Comparison of ENCODE assay signal across 22 cellular contexts in the genomic region with DNA sequence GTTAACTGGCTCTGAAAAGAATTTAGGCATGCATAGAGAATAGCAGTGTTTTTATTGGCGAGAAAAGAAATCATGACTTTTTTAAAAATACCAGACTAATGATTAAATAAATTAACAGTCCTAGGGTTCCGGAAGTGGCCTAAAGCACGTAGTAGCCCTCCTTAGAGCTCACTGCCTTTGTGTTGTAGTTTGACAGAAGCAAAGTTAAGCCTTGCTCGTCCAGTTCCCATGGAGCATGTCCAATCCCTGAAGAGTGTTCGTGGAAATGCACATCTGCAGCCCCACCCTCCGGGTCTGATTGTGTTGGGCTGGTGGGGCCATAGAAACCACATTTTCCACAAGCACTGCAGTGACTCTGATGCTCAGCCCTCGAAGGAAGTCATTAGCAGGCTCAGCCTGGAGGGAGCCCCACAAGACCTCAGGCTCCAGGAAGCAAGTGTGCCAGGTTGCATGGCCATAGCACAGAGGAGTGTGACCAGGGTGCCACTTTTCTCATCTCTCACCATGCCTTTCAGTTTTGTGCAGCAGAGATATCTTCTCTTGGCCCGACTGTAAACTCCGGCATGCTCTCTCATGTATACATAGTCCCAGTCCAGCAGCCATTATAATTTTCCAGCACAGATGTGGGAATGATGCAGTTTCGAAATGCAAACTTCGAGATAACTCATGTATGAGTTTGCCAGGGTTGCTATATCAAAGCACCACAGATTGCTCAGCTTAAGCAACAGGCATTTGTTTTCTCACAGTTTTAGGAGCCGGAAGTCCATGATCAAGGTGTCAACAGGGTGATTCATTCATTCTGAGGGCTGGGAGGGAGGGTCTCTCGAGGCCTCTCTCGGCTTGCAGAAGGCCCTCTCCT.
DNase-seq lines count a peak whose midpoint lies in the region; ATAC-seq, FAIRE-seq and TF ChIP-seq lines count a peak whose summit lies in the region.
"Had no signal": no experiment of that assay in that cellular context is flagged by ENCODE, and none has a peak within 500 bp of the region (broad histone marks: within the 10 kb centered on the region; RNA-seq: fewer than 3 reads in every experiment).

No MANE protein-coding gene starts in this region.

- H3K27me3 Mint-ChIP-seq in activated naive CD4-positive, alpha-beta T cell treated with anti-CD3 and anti-CD28 coated beads, Interleukin-2, amount 10 ng/mL, durations not matched to agents 7 days and 5 days, result peaks cover 3% of the 10 kb centered on the region
- H3K27me3 Mint-ChIP-seq in H9 (ENCODE audit: low read depth), result no peaks in the 10 kb centered on the region; the same call in none of the 2 replicates
- H3K27me3 Mint-ChIP-seq: CD4-positive, CD25-positive, alpha-beta regulatory T cell had no signal

- H3K23ac ChIP-seq in H9 (ENCODE audit: insufficient read length, low read depth, low read length), result no peak overlapping the region

- H3K9me3 ChIP-seq in HepG2 (ENCODE audit: low read length) (peaks cover 16% of the 10 kb centered on the region), H9 (ENCODE audit: control insufficient read depth, low read depth, low read length) (no peaks in the 10 kb centered on the region)
- H3K9me3 ChIP-seq: mucosa of descending colon, upper lobe of left lung had no signal

- H3K27me3 ChIP-seq in bronchial epithelial cell (ENCODE audit: control insufficient read depth, insufficient read depth, low read length), result no peaks in the 10 kb centered on the region
- no peaks in the 10 kb centered on the region for H3K27me3 ChIP-seq in HepG2 (ENCODE audit: control insufficient read depth in 1 of 2, insufficient read depth in 2 of 2, low read length in 2 of 2)
- no peaks in the 10 kb centered on the region for H3K27me3 ChIP-seq in H9 (ENCODE audit: insufficient read depth, low read length)
- H3K27me3 ChIP-seq: upper lobe of left lung had no signal

- no peak for TF ChIP-seq RAD21 in HepG2 (CRISPR knock-in tag; IDR thresholded peaks at IDR 0.05)

- no peaks in the 10 kb centered on the region for H3K4me1 Mint-ChIP-seq in activated naive CD4-positive, alpha-beta T cell treated with anti-CD3 and anti-CD28 coated beads, Interleukin-2, amount 10 ng/mL, durations not matched to agents 7 days and 5 days
- peaks cover 5 to 11% of the 10 kb centered on the region in 2 experiments for H3K4me1 Mint-ChIP-seq in H9
- H3K4me1 Mint-ChIP-seq: activated T-helper 17 cell treated with anti-CD3 and anti-CD28 coated beads, Interleukin-2, amount 50 U/mL, for 72 hours; CD4-positive, CD25-positive, alpha-beta regulatory T cell; immature natural killer cell had no signal

- peak in 1 of 2 experiments; percentile 88; a peak in 2 of 4 replicates for TF ChIP-seq EP300 in HepG2 (IDR thresholded peaks at IDR 0.05; ENCODE audit: low read depth in 2 of 2, low read length in 2 of 2)
- TF ChIP-seq EP300 in HepG2 (CRISPR knock-in tag; IDR thresholded peaks at IDR 0.05; ENCODE audit: borderline replicate concordance), result 0 out of 2 replicates have a peak, but pooled peaks have one; percentile 31

- FAIRE-seq in bronchial epithelial cell (lab: Jason Lieb, UNC), result peak; percentile 94
- FAIRE-seq in HepG2 (lab: Jason Lieb, UNC), result peak; percentile 76

- H3K79me2 ChIP-seq in HepG2 (ENCODE audit: insufficient read depth, low read length), result no peaks in the 10 kb centered on the region
- no peaks in the 10 kb centered on the region for H3K79me2 ChIP-seq in H9 (ENCODE audit: insufficient read depth, low read length)

- no TSS peak for BruUV-seq in HepG2 (replicated peaks; lab: Mats Ljungman, UMichigan)

- H2AK5ac ChIP-seq in H9 (ENCODE audit: insufficient read length, low read length), result no peak overlapping the region

- H2AFZ ChIP-seq in HepG2 (ENCODE audit: low read length) (peak overlapping the region; percentile 24), H9 (ENCODE audit: low read length) (no peak overlapping the region)

- no peak overlapping the region for H4K91ac ChIP-seq in H9 (ENCODE audit: insufficient read length, low read depth, low read length)

- DNase-seq in AG09309 (ENCODE audit: low read depth), result peak; percentile 33
- peak; percentile 24 for DNase-seq in H4 (ENCODE audit: low spot score)
- peak; percentile 25 for DNase-seq in bronchial epithelial cell (ENCODE audit: low read depth)
- DNase-seq in HepG2 (ENCODE audit: low spot score), result peak; percentile 86
- no peak for DNase-seq in SKM-1 treated with dmso at 0.1 percent for 144 hours (lab: John Stamatoyannopoulos, UW; ENCODE audit: unreplicated experiment)
- no peak for DNase-seq in activated naive CD4-positive, alpha-beta T cell treated with anti-CD3 and anti-CD28 coated beads, Interleukin-2, amount 10 ng/mL, durations not matched to agents 7 days and 5 days
- no peak for DNase-seq in H9
- DNase-seq in NCI-H2196 treated with DMSO at 0.1 percent for 48 hours (lab: John Stamatoyannopoulos, UW; ENCODE audit: unreplicated experiment), result no peak
- DNase-seq: activated CD8-positive, alpha-beta memory T cell treated with anti-CD3 and anti-CD28 coated beads for 24 hours; anterior cingulate cortex; CD4-positive, CD25-positive, alpha-beta regulatory T cell; foreskin melanocyte; GDM1; immature natural killer cell; mucosa of descending colon; NCI-H187 treated with DMSO at 0.1 percent for 48 hours; NCI-H524 treated with DMSO at 0.1 percent for 48 hours; occipital lobe; OCI-M1; SK-N-SH; upper lobe of left lung had no signal

- no peak overlapping the region for H3K4ac ChIP-seq in H9 (ENCODE audit: low read depth, low read length)

- H3K14ac ChIP-seq in H9 (ENCODE audit: insufficient read depth, low read length), result no peak overlapping the region

- H3T11ph ChIP-seq in H9 (ENCODE audit: low read length), result no peak overlapping the region

- H2BK15ac ChIP-seq in H9 (ENCODE audit: low read depth, low read length), result no peak overlapping the region

- WGBS in HepG2 (ENCODE audit: low lambda C conversion rate), result 52% methylated on average over 13 of the region's 14 CpGs
- WGBS in H9 (ENCODE audit: extremely low coverage, insufficient read length, low lambda C conversion rate), result no CpG with 5 or more reads among the region's 14 CpGs

- no peak for TF ChIP-seq CTCF in AG09309 (IDR thresholded peaks at IDR 0.05; ENCODE audit: control insufficient read depth, insufficient read depth, low read depth, low read length, missing control alignments)
- TF ChIP-seq CTCF in bronchial epithelial cell (IDR thresholded peaks at IDR 0.05; ENCODE audit: insufficient read depth, low read length, severe bottlenecking), result no peak
- no peak for TF ChIP-seq CTCF in HepG2 (CRISPR knock-in tag; IDR thresholded peaks at IDR 0.05)
- TF ChIP-seq CTCF in H9 (conservative IDR thresholded peaks at IDR 0.05), result no peak

- no peaks in the 10 kb centered on the region for H3K23me2 ChIP-seq in H9 (ENCODE audit: insufficient read length, low read depth, low read length, poor library complexity, severe bottlenecking)

- H3K56ac ChIP-seq in H9 (ENCODE audit: insufficient read length, low read depth, low read length), result no peak overlapping the region

- no peaks in the 10 kb centered on the region for H3K79me1 ChIP-seq in H9 (ENCODE audit: insufficient read depth, low read depth, low read length, poor library complexity, severe bottlenecking)

- no peak overlapping the region for H4K8ac ChIP-seq in H9 (replicated peaks; ENCODE audit: insufficient read length, low read depth, low read length)

- H3K27ac ChIP-seq in HepG2 (ENCODE audit: extremely low read length, insufficient read depth, low read length) (no peak overlapping the region), H9 (ENCODE audit: insufficient read length, low read depth, low read length) (no peak overlapping the region)
- H3K27ac ChIP-seq: upper lobe of left lung had no signal

- ATAC-seq in HepG2, result peak; percentile 91
- ATAC-seq: activated T-helper 17 cell treated with anti-CD3 and anti-CD28 coated beads, Interleukin-2, amount 50 U/mL, for 72 hours; mucosa of descending colon had no signal

- H3K27ac Mint-ChIP-seq in activated naive CD4-positive, alpha-beta T cell treated with anti-CD3 and anti-CD28 coated beads, Interleukin-2, amount 10 ng/mL, durations not matched to agents 7 days and 5 days, result no peak overlapping the region
- no peak overlapping the region for H3K27ac Mint-ChIP-seq in H9
- H3K27ac Mint-ChIP-seq: activated T-helper 17 cell treated with anti-CD3 and anti-CD28 coated beads, Interleukin-2, amount 50 U/mL, for 72 hours; CD4-positive, CD25-positive, alpha-beta regulatory T cell; immature natural killer cell had no signal

- no peak overlapping the region for H2BK20ac ChIP-seq in H9 (ENCODE audit: low read depth, low read length, poor library complexity, severe bottlenecking)

- no peak overlapping the region for H2BK120ac ChIP-seq in H9 (ENCODE audit: low read depth, low read length, poor library complexity, severe bottlenecking)

- no peak overlapping the region for H4K5ac ChIP-seq in H9 (ENCODE audit: insufficient read length, low read depth, low read length)

- no peak overlapping the region for H3K4me3 ChIP-seq in AG09309 (ENCODE audit: control insufficient read depth, low read depth, low read length)
- no peak overlapping the region for H3K4me3 ChIP-seq in bronchial epithelial cell (ENCODE audit: low read depth, low read length)
- H3K4me3 ChIP-seq in HepG2 (replicated peaks in 1 of 3; ENCODE audit: insufficient read depth in 1 of 3, low read depth in 2 of 3, low read length in 3 of 3), result no peak overlapping the region; a peak in 1 of 6 replicates
- H3K4me3 ChIP-seq: mucosa of descending colon, upper lobe of left lung had no signal

- H3K4me1 ChIP-seq in HepG2 (ENCODE audit: insufficient read depth, low read length) (peaks cover 49% of the 10 kb centered on the region), H9 (ENCODE audit: insufficient read depth, low read length) (no peaks in the 10 kb centered on the region)
- H3K4me1 ChIP-seq: upper lobe of left lung had no signal

- H3K4me2 ChIP-seq in HepG2 (ENCODE audit: low read depth, low read length), result peak overlapping the region; percentile 52
- no peak overlapping the region for H3K4me2 ChIP-seq in H9 (ENCODE audit: insufficient read depth, insufficient read length, low read length)
- H3K4me2 ChIP-seq: SK-N-SH had no signal

- H4K20me1 ChIP-seq in HepG2 (ENCODE audit: insufficient read depth, low read length), result no peaks in the 10 kb centered on the region
- H4K20me1 ChIP-seq in H9 (ENCODE audit: control insufficient read depth, insufficient read depth, insufficient read length), result no peaks in the 10 kb centered on the region

- CTCF ChIA-PET in HepG2 (lab: Yijun Ruan, JAX; ENCODE audit: low intra/inter-chr PET ratio, low total read pairs), result no interaction called here
- CTCF ChIA-PET in activated naive CD4-positive, alpha-beta T cell treated with anti-CD3 and anti-CD28 coated beads, Interleukin-2, amount 10 ng/mL, durations not matched to agents 7 days and 5 days (lab: Charles Lee), result no interaction called here

- no peak for TF ChIP-seq POLR2A in HepG2 (IDR thresholded peaks at IDR 0.05; ENCODE audit: insufficient read depth in 1 of 2, low read depth in 2 of 2, low read length in 2 of 2)

- no peaks in the 10 kb centered on the region for H3K9me3 Mint-ChIP-seq in activated naive CD4-positive, alpha-beta T cell treated with anti-CD3 and anti-CD28 coated beads, Interleukin-2, amount 10 ng/mL, durations not matched to agents 7 days and 5 days
- H3K9me3 Mint-ChIP-seq in H9, result peaks cover 14 to 20% of the 10 kb centered on the region in 2 experiments
- H3K9me3 Mint-ChIP-seq: activated T-helper 17 cell treated with anti-CD3 and anti-CD28 coated beads, Interleukin-2, amount 50 U/mL, for 72 hours; immature natural killer cell had no signal

- no peak overlapping the region for H3K18ac ChIP-seq in H9 (ENCODE audit: insufficient read length, low read depth, low read length)

- no peak overlapping the region for H2BK12ac ChIP-seq in H9 (ENCODE audit: insufficient read length, low read depth, low read length)

- POLR2A ChIA-PET in HepG2 (lab: Yijun Ruan, JAX), result interaction anchor here (1.0 to 1.5 kb wide), 3 partner anchors 69 to 86 kb away, joined by 3 to 5 read pairs (median 4); no protein-coding TSS in a partner anchor

- H2BK5ac ChIP-seq in H9 (ENCODE audit: insufficient read length, low read length), result no peak overlapping the region

- H3K4me3 Mint-ChIP-seq in activated naive CD4-positive, alpha-beta T cell treated with anti-CD3 and anti-CD28 coated beads, Interleukin-2, amount 10 ng/mL, durations not matched to agents 7 days and 5 days, result no peak overlapping the region
- H3K4me3 Mint-ChIP-seq in H9, result no peak overlapping the region; a peak in 1 of 5 replicates
- H3K4me3 Mint-ChIP-seq: activated T-helper 17 cell treated with anti-CD3 and anti-CD28 coated beads, Interleukin-2, amount 50 U/mL, for 72 hours; CD4-positive, CD25-positive, alpha-beta regulatory T cell; immature natural killer cell had no signal

- no peaks in the 10 kb centered on the region for H3K36me3 ChIP-seq in bronchial epithelial cell (ENCODE audit: control insufficient read depth, insufficient read depth, low read length)
- H3K36me3 ChIP-seq in HepG2 (replicated peaks in 1 of 2; ENCODE audit: control insufficient read depth in 1 of 2, insufficient read depth in 2 of 2, low read length in 2 of 2), result no peaks in the 10 kb centered on the region
- H3K36me3 ChIP-seq: upper lobe of left lung had no signal

- intact Hi-C loops in HepG2 (cut with micrococcal nuclease; ENCODE audit: unreplicated experiment), result no loop called here

- H3K9ac ChIP-seq in HepG2 (ENCODE audit: insufficient read depth, low read depth, low read length) (no peak overlapping the region), H9 (ENCODE audit: extremely low read depth, insufficient read length, low read length) (no peak overlapping the region)
- H3K9ac ChIP-seq: SK-N-SH had no signal

- no peaks in the 10 kb centered on the region for H3K36me3 Mint-ChIP-seq in activated naive CD4-positive, alpha-beta T cell treated with anti-CD3 and anti-CD28 coated beads, Interleukin-2, amount 10 ng/mL, durations not matched to agents 7 days and 5 days
- peaks cover 0 to 23% (median 0%) of the 10 kb centered on the region in 3 experiments; a peak in 4 of 7 replicates for H3K36me3 Mint-ChIP-seq in H9 (ENCODE audit: insufficient read depth in 1 of 3, low read depth in 3 of 3)
- H3K36me3 Mint-ChIP-seq: CD4-positive, CD25-positive, alpha-beta regulatory T cell; immature natural killer cell had no signal

- in situ Hi-C loops in HepG2 (cut with HindIII; ENCODE audit: extremely low pct_ligation_motif_present, low pct_unique_long_range_greater_than_20kb), result no loop called here

Comparison
In these comparisons a context has a peak if more than half of its experiments do, and no peak if none do; other contexts are left out.
1. DNase-seq: peak in AG09309 (single experiment), H4 (single experiment), bronchial epithelial cell (single experiment) and HepG2 (single experiment); none in SKM-1 treated with dmso at 0.1 percent for 144 hours (single experiment), activated naive CD4-positive, alpha-beta T cell treated with anti-CD3 and anti-CD28 coated beads, Interleukin-2, amount 10 ng/mL, durations not matched to agents 7 days and 5 days (single experiment), H9 (single experiment) and NCI-H2196 treated with DMSO at 0.1 percent for 48 hours (single experiment).